ENCODE assay signal across 8 cellular contexts in genomic region chr1:7771673-7772299, GRCh38. TPM values are rescaled to one million over a fixed set of nuclear protein-coding genes. Genes with fewer than 3 reads are reported as not detected.
A peak's percentile ranks its signal among the peaks of the same experiment; 100 is the strongest.
DNase-seq lines count a peak whose midpoint lies in the region; ATAC-seq lines count a peak whose summit lies in the region.

No MANE protein-coding gene starts in this region.

- H3K27me3 Mint-ChIP-seq in activated T-helper 2 cell treated with anti-CD3 and anti-CD28 coated beads, Interferon-gamma antibody, Interleukin-2, Interleukin-4, amounts not matched to agents 10 μg/mL and 5 μg/mL and 100 μg/mL, durations not matched to agents 14 hours and 24 hours and 36 hours (ENCODE audit: low read depth): peaks cover 21% of the 10 kb centered on the region
- H3K27me3 Mint-ChIP-seq in immature natural killer cell (ENCODE audit: low read depth in 3 of 3): peaks cover 0 to 2% (median 0%) of the 10 kb centered on the region in 3 donors

- peaks cover 5 to 24% (median 18%) of the 10 kb centered on the region in 5 donors for H3K36me3 ChIP-seq in subcutaneous abdominal adipose tissue (ENCODE audit: control insufficient read depth in 5 of 5, insufficient read depth in 5 of 5, low read length in 5 of 5)

- peak overlapping the region; percentile 78 to 98 (median 94) for H3K4me3 ChIP-seq in subcutaneous abdominal adipose tissue (ENCODE audit: low read depth in 1 of 5, low read length in 5 of 5)

- peaks cover 5 to 23% (median 21%) of the 10 kb centered on the region in 5 donors for H3K4me1 ChIP-seq in subcutaneous abdominal adipose tissue (ENCODE audit: control insufficient read depth in 5 of 5, insufficient read depth in 5 of 5, low read length in 5 of 5)

- no peaks in the 10 kb centered on the region for H3K9me3 Mint-ChIP-seq in activated T-helper 2 cell treated with anti-CD3 and anti-CD28 coated beads, Interferon-gamma antibody, Interleukin-2, Interleukin-4, amounts not matched to agents 10 μg/mL and 5 μg/mL and 100 μg/mL, durations not matched to agents 14 hours and 24 hours and 36 hours
- H3K9me3 Mint-ChIP-seq in immature natural killer cell: no peaks in the 10 kb centered on the region

- peaks cover 20% of the 10 kb centered on the region for H3K4me1 Mint-ChIP-seq in activated T-helper 2 cell treated with anti-CD3 and anti-CD28 coated beads, Interferon-gamma antibody, Interleukin-2, Interleukin-4, amounts not matched to agents 10 μg/mL and 5 μg/mL and 100 μg/mL, durations not matched to agents 14 hours and 24 hours and 36 hours (ENCODE audit: low read depth)
- H3K4me1 Mint-ChIP-seq in immature natural killer cell: peaks cover 38 to 52% of the 10 kb centered on the region in 2 donors

- no peaks in the 10 kb centered on the region for H3K9me3 ChIP-seq in subcutaneous abdominal adipose tissue (ENCODE audit: control insufficient read depth in 5 of 5, low read length in 5 of 5)

- peak overlapping the region; percentile 89 for H3K4me3 Mint-ChIP-seq in activated T-helper 2 cell treated with anti-CD3 and anti-CD28 coated beads, Interferon-gamma antibody, Interleukin-2, Interleukin-4, amounts not matched to agents 10 μg/mL and 5 μg/mL and 100 μg/mL, durations not matched to agents 14 hours and 24 hours and 36 hours (ENCODE audit: low read depth)
- H3K4me3 Mint-ChIP-seq in immature natural killer cell: peak overlapping the region; percentile 85 to 93 (median 87)

- peak overlapping the region; percentile 79 to 97 (median 89) for H3K9ac ChIP-seq in subcutaneous abdominal adipose tissue (ENCODE audit: low read length in 5 of 5)

- peak; percentile 7 for DNase-seq in CD1c-positive myeloid dendritic cell (ENCODE audit: extremely low spot score)
- DNase-seq in HCEC 1CT: peak; percentile 5
- no peak for DNase-seq in activated T-helper 2 cell treated with anti-CD3 and anti-CD28 coated beads, Interferon-gamma antibody, Interleukin-2, Interleukin-4, amounts not matched to agents 10 μg/mL and 5 μg/mL and 100 μg/mL, durations not matched to agents 14 hours and 24 hours and 36 hours (ENCODE audit: low spot score)
- no peak for DNase-seq in immature natural killer cell
- DNase-seq in activated CD4-positive, alpha-beta T cell treated with anti-CD3 and anti-CD28 coated beads for 48 hours: no peak
- no peak for DNase-seq in 8988T

- intact Hi-C loops in activated T-helper 2 cell treated with anti-CD3 and anti-CD28 coated beads, Interferon-gamma antibody, Interleukin-2, Interleukin-4, amounts not matched to agents 10 μg/mL and 5 μg/mL and 100 μg/mL, durations not matched to agents 14 hours and 24 hours and 36 hours (cut with micrococcal nuclease): loop anchor here (1.0 kb wide), 1 partner anchor 12 kb away; no protein-coding TSS in a partner anchor

- H3K27me3 ChIP-seq in subcutaneous abdominal adipose tissue (ENCODE audit: control insufficient read depth in 5 of 5, insufficient read depth in 4 of 5, low read length in 5 of 5): no peaks in the 10 kb centered on the region

- ATAC-seq in HG02623 (IDR thresholded peaks at IDR 0.05; ENCODE audit: unreplicated experiment): no peak

- H3K27ac Mint-ChIP-seq in activated T-helper 2 cell treated with anti-CD3 and anti-CD28 coated beads, Interferon-gamma antibody, Interleukin-2, Interleukin-4, amounts not matched to agents 10 μg/mL and 5 μg/mL and 100 μg/mL, durations not matched to agents 14 hours and 24 hours and 36 hours: peak overlapping the region; percentile 55
- peak overlapping the region; percentile 84 to 89 (median 86) for H3K27ac Mint-ChIP-seq in immature natural killer cell

- H3K36me3 Mint-ChIP-seq in activated T-helper 2 cell treated with anti-CD3 and anti-CD28 coated beads, Interferon-gamma antibody, Interleukin-2, Interleukin-4, amounts not matched to agents 10 μg/mL and 5 μg/mL and 100 μg/mL, durations not matched to agents 14 hours and 24 hours and 36 hours (ENCODE audit: low read depth): peaks cover 34% of the 10 kb centered on the region
- H3K36me3 Mint-ChIP-seq in immature natural killer cell: peaks cover 11 to 21% (median 20%) of the 10 kb centered on the region in 3 donors

- H3K27ac ChIP-seq in subcutaneous abdominal adipose tissue (ENCODE audit: low read depth, low read length): peak overlapping the region; percentile 79

RNA-seq across cellular contexts. Expression of gene VAMP3, which starts 0.7 kb away (rescaled TPM):
- total RNA-seq in activated T-helper 2 cell treated with anti-CD3 and anti-CD28 coated beads, Interferon-gamma antibody, Interleukin-2, Interleukin-4, amounts not matched to agents 10 μg/mL and 5 μg/mL and 100 μg/mL, durations not matched to agents 14 hours and 24 hours and 36 hours: 21.6 and 25.2 TPM in 2 replicates
- polyA plus RNA-seq in immature natural killer cell: 10 to 100 TPM; 42.1 to 57.9 (median 51.5) TPM

RNA-seq across cellular contexts. Expression of gene PER3, which starts 12.3 kb away (rescaled TPM):
- 3.3 and 4.5 TPM in 2 replicates for total RNA-seq in activated T-helper 2 cell treated with anti-CD3 and anti-CD28 coated beads, Interferon-gamma antibody, Interleukin-2, Interleukin-4, amounts not matched to agents 10 μg/mL and 5 μg/mL and 100 μg/mL, durations not matched to agents 14 hours and 24 hours and 36 hours
- polyA plus RNA-seq in immature natural killer cell: 1 to 10 TPM; 1.7 to 4.7 (median 3.5) TPM

Comparison
In these comparisons a context has a peak if more than half of its experiments do, and no peak if none do; other contexts are left out.
1. DNase-seq: peak in CD1c-positive myeloid dendritic cell (single experiment) and HCEC 1CT (single experiment); none in activated T-helper 2 cell treated with anti-CD3 and anti-CD28 coated beads, Interferon-gamma antibody, Interleukin-2, Interleukin-4, amounts not matched to agents 10 μg/mL and 5 μg/mL and 100 μg/mL, durations not matched to agents 14 hours and 24 hours and 36 hours (single experiment), immature natural killer cell (0 of 3), activated CD4-positive, alpha-beta T cell treated with anti-CD3 and anti-CD28 coated beads for 48 hours (single experiment) and 8988T (single experiment).